ENCODE assay signal across 30 cellular contexts in genomic region chr17:72774251-72774650, GRCh38.
"Had no signal": no experiment of that assay in that cellular context is flagged by ENCODE, and none has a peak within 500 bp of the region (broad histone marks: within the 10 kb centered on the region; RNA-seq: fewer than 3 reads in every experiment).

No MANE protein-coding gene starts in this region.

- H3K4me1 ChIP-seq: adrenal gland, body of pancreas, esophagus muscularis mucosa, foreskin keratinocyte, heart left ventricle, left lung, lower lobe of right lung, thyroid gland, upper lobe of right lung had no signal

- H3K27ac ChIP-seq: adrenal gland, body of pancreas, esophagus muscularis mucosa, foreskin keratinocyte, heart left ventricle, left lung, lower lobe of right lung, sigmoid colon, thyroid gland, upper lobe of right lung, VCaP had no signal

- H3K9me3 ChIP-seq: adrenal gland, body of pancreas, lower lobe of right lung, thyroid gland, upper lobe of right lung had no signal

- FAIRE-seq: colon, small intestine, TTC549 had no signal

- DNase-seq: activated CD4-positive, alpha-beta T cell treated with anti-CD3 and anti-CD28 coated beads for 4 hours; activated CD4-positive, alpha-beta T cell treated with anti-CD3 and anti-CD28 coated beads, Interleukin-2, amount 50 U/mL, for 4 hours; activated effector memory CD4-positive, alpha-beta T cell treated with anti-CD3 and anti-CD28 coated beads, Interleukin-2, amount 50 U/mL, for 16 hours; activated naive CD4-positive, alpha-beta T cell treated with anti-CD3 and anti-CD28 coated beads for 36 hours; activated naive CD8-positive, alpha-beta T cell treated with anti-CD3 and anti-CD28 coated beads for 36 hours; activated T-cell treated with anti-CD3 and anti-CD28 coated beads for 4 hours; adrenal gland; aorta; body of pancreas; dermis blood vessel endothelial cell; effector CD4-positive, alpha-beta T cell; foreskin keratinocyte; heart left ventricle; hypothalamus; immature natural killer cell; left lung; lower lobe of right lung; mesenchymal stem cell; naive thymus-derived CD8-positive, alpha-beta T cell; sigmoid colon; small intestine; stimulated activated CD4-positive, alpha-beta T cell treated with anti-CD3 and anti-CD28 coated beads, Interleukin-4, amount 100 ng/mL, for 24 hours; stimulated activated naive CD8-positive, alpha-beta T cell treated with anti-CD3 and anti-CD28 coated beads, Interleukin-15, amount 100 ng/mL, for 72 hours; T-helper 9 cell; thyroid gland; upper lobe of right lung had no signal

- H3K27me3 ChIP-seq: adrenal gland, body of pancreas, esophagus muscularis mucosa, foreskin keratinocyte, heart left ventricle, left lung, sigmoid colon, thyroid gland, upper lobe of right lung had no signal

- H3K4me3 ChIP-seq: adrenal gland, body of pancreas, esophagus muscularis mucosa, heart left ventricle, left lung, lower lobe of right lung, sigmoid colon, thyroid gland, upper lobe of right lung had no signal

- H3K36me3 ChIP-seq: adrenal gland, lower lobe of right lung, upper lobe of right lung had no signal
